ENCODE assay signal across 32 cellular contexts in the genomic region with DNA sequence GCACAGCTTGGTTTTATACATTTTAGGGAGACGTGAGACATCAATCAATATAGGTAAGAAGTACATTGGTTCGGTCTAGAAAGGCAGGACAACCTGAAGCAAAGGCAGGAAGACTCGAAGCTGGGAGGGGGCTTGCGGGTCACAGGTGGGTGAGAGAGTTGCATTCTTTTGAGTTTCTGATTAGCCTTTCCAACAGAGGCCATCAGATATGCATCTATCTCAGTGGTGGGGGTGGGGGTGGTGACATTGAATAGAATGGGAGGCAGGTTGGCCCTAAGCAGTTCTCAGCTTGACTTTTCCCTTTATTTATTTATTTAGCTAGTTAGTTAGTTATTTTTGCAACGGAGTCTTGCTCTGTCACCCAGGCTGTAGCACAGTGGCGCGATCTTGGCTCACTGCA.
"Had no signal": no experiment of that assay in that cellular context is flagged by ENCODE, and none has a peak within 500 bp of the region (broad histone marks: within the 10 kb centered on the region; RNA-seq: fewer than 3 reads in every experiment).

No MANE protein-coding gene starts in this region.

- H3K27ac ChIP-seq: brain microvascular endothelial cell had no signal

- DNase-seq: activated CD4-positive, alpha-beta memory T cell treated with anti-CD3 and anti-CD28 coated beads for 36 hours; activated CD4-positive, alpha-beta T cell treated with anti-CD3 and anti-CD28 coated beads for 36 hours; activated CD4-positive, alpha-beta T cell treated with anti-CD3 and anti-CD28 coated beads, Interleukin-2, amount 10 ng/mL, durations not matched to agents 24 days and 14 days; activated CD4-positive, CD25-positive, alpha-beta regulatory T cell; activated CD4-positive, CD25-positive, alpha-beta regulatory T cell treated with anti-CD3 and anti-CD28 coated beads, Interleukin-2, amount 50 U/mL, for 72 hours; activated CD8-positive, alpha-beta memory T cell treated with anti-CD3 and anti-CD28 coated beads, Interleukin-2, amount 50 U/mL, for 48 hours; activated CD8-positive, alpha-beta T cell treated with anti-CD3 and anti-CD28 coated beads, Interleukin-2, amount 10 ng/mL, durations not matched to agents 7 days and 5 days; activated gamma-delta T cell; activated naive CD4-positive, alpha-beta T cell; activated naive CD4-positive, alpha-beta T cell treated with anti-CD3 and anti-CD28 coated beads, Interleukin-2, amount 10 ng/mL, durations not matched to agents 7 days and 5 days; activated naive CD8-positive, alpha-beta T cell treated with anti-CD3 and anti-CD28 coated beads, Interleukin-2, amount 10 ng/mL, durations not matched to agents 7 days and 5 days; activated T-cell treated with anti-CD3 and anti-CD28 coated beads for 4 hours; activated T-cell treated with anti-CD3 and anti-CD28 coated beads, Interleukin-2, amount 50 U/mL, for 24 hours; activated T-cell treated with anti-CD3 and anti-CD28 coated beads, Interleukin-2, amount 50 U/mL, for 72 hours; brain microvascular endothelial cell; cortex of kidney; dermis blood vessel endothelial cell; effector CD4-positive, alpha-beta T cell; foreskin fibroblast; head of caudate nucleus; T-helper 1 cell; T-helper 17 cell; T1000; WERI-Rb-1 had no signal

- H3K27me3 Mint-ChIP-seq: activated CD4-positive, alpha-beta T cell treated with anti-CD3 and anti-CD28 coated beads for 36 hours; activated T-cell treated with anti-CD3 and anti-CD28 coated beads, Interleukin-2, amount 50 U/mL, for 24 hours had no signal

- H3K36me3 Mint-ChIP-seq: activated CD4-positive, alpha-beta memory T cell treated with anti-CD3 and anti-CD28 coated beads for 36 hours; activated naive CD4-positive, alpha-beta T cell treated with anti-CD3 and anti-CD28 coated beads, Interleukin-2, amount 10 ng/mL, durations not matched to agents 7 days and 5 days; activated naive CD4-positive, alpha-beta T cell treated with anti-CD3 and anti-CD28 coated beads, Interleukin-2, amount 50 U/mL, for 72 hours; activated naive CD8-positive, alpha-beta T cell treated with anti-CD3 and anti-CD28 coated beads, Interleukin-2, amount 10 ng/mL, durations not matched to agents 7 days and 5 days had no signal

- FAIRE-seq: astrocyte, bronchial epithelial cell, colon, frontal cortex had no signal

- H3K4me3 Mint-ChIP-seq: activated CD4-positive, alpha-beta memory T cell treated with anti-CD3 and anti-CD28 coated beads for 36 hours; activated CD4-positive, alpha-beta T cell treated with anti-CD3 and anti-CD28 coated beads for 36 hours; activated CD4-positive, alpha-beta T cell treated with anti-CD3 and anti-CD28 coated beads, Interleukin-2, amount 10 ng/mL, durations not matched to agents 24 days and 14 days; activated CD8-positive, alpha-beta T cell treated with anti-CD3 and anti-CD28 coated beads, Interleukin-2, amount 10 ng/mL, durations not matched to agents 7 days and 5 days; activated naive CD4-positive, alpha-beta T cell treated with anti-CD3 and anti-CD28 coated beads, Interleukin-2, amount 10 ng/mL, durations not matched to agents 7 days and 5 days; activated naive CD8-positive, alpha-beta T cell treated with anti-CD3 and anti-CD28 coated beads, Interleukin-2, amount 10 ng/mL, durations not matched to agents 7 days and 5 days; activated T-cell treated with anti-CD3 and anti-CD28 coated beads, Interleukin-2, amount 50 U/mL, for 24 hours; activated T-cell treated with anti-CD3 and anti-CD28 coated beads, Interleukin-2, amount 50 U/mL, for 72 hours; central memory CD8-positive, alpha-beta T cell; T-helper 17 cell; T-helper 2 cell treated with Interferon-gamma antibody and Interleukin-4, amounts not matched to agents 5 μg/mL and 100 μg/mL, for 36 hours had no signal

- H3K27ac Mint-ChIP-seq: activated CD4-positive, alpha-beta memory T cell treated with anti-CD3 and anti-CD28 coated beads for 36 hours; activated CD4-positive, alpha-beta T cell treated with anti-CD3 and anti-CD28 coated beads for 36 hours; activated CD4-positive, alpha-beta T cell treated with anti-CD3 and anti-CD28 coated beads, Interleukin-2, amount 10 ng/mL, durations not matched to agents 24 days and 14 days; activated CD8-positive, alpha-beta T cell treated with anti-CD3 and anti-CD28 coated beads, Interleukin-2, amount 10 ng/mL, durations not matched to agents 7 days and 5 days; activated naive CD4-positive, alpha-beta T cell treated with anti-CD3 and anti-CD28 coated beads, Interleukin-2, amount 10 ng/mL, durations not matched to agents 7 days and 5 days; activated naive CD4-positive, alpha-beta T cell treated with anti-CD3 and anti-CD28 coated beads, Interleukin-2, amount 50 U/mL, for 72 hours; activated naive CD8-positive, alpha-beta T cell treated with anti-CD3 and anti-CD28 coated beads, Interleukin-2, amount 10 ng/mL, durations not matched to agents 7 days and 5 days; activated T-cell treated with anti-CD3 and anti-CD28 coated beads, Interleukin-2, amount 50 U/mL, for 24 hours; activated T-cell treated with anti-CD3 and anti-CD28 coated beads, Interleukin-2, amount 50 U/mL, for 72 hours; T-helper 17 cell; T-helper 2 cell treated with Interferon-gamma antibody and Interleukin-4, amounts not matched to agents 5 μg/mL and 100 μg/mL, for 36 hours had no signal

- H3K36me3 ChIP-seq: brain microvascular endothelial cell, WERI-Rb-1 had no signal

- H3K9me3 Mint-ChIP-seq: activated CD4-positive, alpha-beta memory T cell treated with anti-CD3 and anti-CD28 coated beads for 36 hours; activated CD4-positive, alpha-beta T cell treated with anti-CD3 and anti-CD28 coated beads, Interleukin-2, amount 10 ng/mL, durations not matched to agents 24 days and 14 days; activated naive CD4-positive, alpha-beta T cell treated with anti-CD3 and anti-CD28 coated beads, Interleukin-2, amount 10 ng/mL, durations not matched to agents 7 days and 5 days; activated naive CD4-positive, alpha-beta T cell treated with anti-CD3 and anti-CD28 coated beads, Interleukin-2, amount 50 U/mL, for 72 hours; activated naive CD8-positive, alpha-beta T cell treated with anti-CD3 and anti-CD28 coated beads, Interleukin-2, amount 10 ng/mL, durations not matched to agents 7 days and 5 days; activated T-cell treated with anti-CD3 and anti-CD28 coated beads, Interleukin-2, amount 50 U/mL, for 24 hours; activated T-cell treated with anti-CD3 and anti-CD28 coated beads, Interleukin-2, amount 50 U/mL, for 72 hours; central memory CD8-positive, alpha-beta T cell; T-helper 2 cell treated with Interferon-gamma antibody and Interleukin-4, amounts not matched to agents 5 μg/mL and 100 μg/mL, for 36 hours had no signal

- ATAC-seq: activated CD4-positive, alpha-beta T cell treated with anti-CD3 and anti-CD28 coated beads for 36 hours; activated CD8-positive, alpha-beta T cell treated with anti-CD3 and anti-CD28 coated beads, Interleukin-2, amount 10 ng/mL, durations not matched to agents 7 days and 5 days; activated naive CD4-positive, alpha-beta T cell treated with anti-CD3 and anti-CD28 coated beads, Interleukin-2, amount 50 U/mL, for 72 hours; activated T-cell treated with anti-CD3 and anti-CD28 coated beads, Interleukin-2, amount 50 U/mL, for 72 hours; esophagus mucosa; T-helper 17 cell had no signal

- H3K4me1 Mint-ChIP-seq: activated CD4-positive, alpha-beta T cell treated with anti-CD3 and anti-CD28 coated beads, Interleukin-2, amount 10 ng/mL, durations not matched to agents 24 days and 14 days; activated naive CD4-positive, alpha-beta T cell treated with anti-CD3 and anti-CD28 coated beads, Interleukin-2, amount 10 ng/mL, durations not matched to agents 7 days and 5 days; central memory CD8-positive, alpha-beta T cell had no signal
